In genomic region chr10:21314906-21315305, GRCh38 we compare ENCODE assay signal across 1 cellular context.
TF ChIP-seq lines count a peak whose summit lies in the region.

No MANE protein-coding gene starts in this region.

TF ChIP-seq in IMR-90, 13 proteins besides CTCF, POLR2A, EP300 and RAD21 (continued from another document):
- TF ChIP-seq USF2 (IDR thresholded peaks at IDR 0.05; ENCODE audit: low read depth, low read length) (no peak), MAZ (IDR thresholded peaks at IDR 0.05; ENCODE audit: borderline replicate concordance, low read depth, low read length) (no peak), ELK1 (IDR thresholded peaks at IDR 0.05; ENCODE audit: borderline replicate concordance, low read depth, low read length) (no peak), MAFK (IDR thresholded peaks at IDR 0.05; ENCODE audit: low read depth, low read length) (no peak)
